ENCODE assay signal across 1 cellular context in the genomic region with DNA sequence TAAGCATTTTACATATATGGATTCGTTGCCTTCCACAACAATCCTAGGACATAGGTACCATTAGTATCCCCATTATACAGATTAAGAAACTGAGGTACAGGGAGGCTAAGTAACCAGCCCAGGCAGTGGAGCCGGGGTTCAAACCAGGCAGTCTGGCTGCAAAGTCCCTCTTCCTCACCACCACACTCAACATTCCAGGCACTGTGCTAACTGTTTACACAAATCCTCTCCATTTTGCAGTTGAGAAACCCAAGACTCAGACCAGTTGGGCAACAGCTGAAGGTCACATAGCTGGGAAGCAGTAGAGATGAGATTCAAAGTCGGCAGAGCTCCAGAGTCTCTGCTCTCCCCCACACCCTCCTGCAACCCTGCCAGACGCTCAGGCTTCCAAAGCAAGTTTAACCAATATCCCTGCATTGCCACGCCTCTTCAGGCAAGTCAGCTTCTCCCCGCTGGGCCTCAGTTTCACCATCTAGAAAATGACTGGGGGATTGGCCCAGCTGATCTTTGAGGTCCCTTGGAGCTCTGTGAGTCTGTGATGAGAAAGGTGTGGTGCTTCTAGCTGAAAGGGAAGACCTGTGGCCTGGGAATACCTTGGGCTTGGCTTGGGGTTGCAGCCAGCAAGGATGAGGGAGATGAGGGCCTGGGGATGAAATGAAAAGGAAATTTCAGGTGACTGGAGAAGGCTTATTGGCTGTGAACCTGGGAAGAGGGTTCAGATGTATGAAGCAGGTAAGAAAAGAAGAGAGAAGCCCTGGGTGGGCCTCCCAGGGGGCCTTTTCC.
TF ChIP-seq lines count a peak whose summit lies in the region.

No MANE protein-coding gene starts in this region.

TF ChIP-seq in HepG2, 621 proteins besides CTCF, POLR2A, EP300 and RAD21 (continued from another document):
- TF ChIP-seq ZMAT3 (CRISPR knock-in tag; conservative IDR thresholded peaks at IDR 0.05): no peak; the same call in 1 of the 2 replicates
- TF ChIP-seq TEAD2 (CRISPR knock-in tag; IDR thresholded peaks at IDR 0.05): no peak
- no peak for TF ChIP-seq SMARCE1 (IDR thresholded peaks at IDR 0.05; ENCODE audit: borderline replicate concordance)
- no peak for TF ChIP-seq ARNT (IDR thresholded peaks at IDR 0.05)
- TF ChIP-seq, protein P1, sequence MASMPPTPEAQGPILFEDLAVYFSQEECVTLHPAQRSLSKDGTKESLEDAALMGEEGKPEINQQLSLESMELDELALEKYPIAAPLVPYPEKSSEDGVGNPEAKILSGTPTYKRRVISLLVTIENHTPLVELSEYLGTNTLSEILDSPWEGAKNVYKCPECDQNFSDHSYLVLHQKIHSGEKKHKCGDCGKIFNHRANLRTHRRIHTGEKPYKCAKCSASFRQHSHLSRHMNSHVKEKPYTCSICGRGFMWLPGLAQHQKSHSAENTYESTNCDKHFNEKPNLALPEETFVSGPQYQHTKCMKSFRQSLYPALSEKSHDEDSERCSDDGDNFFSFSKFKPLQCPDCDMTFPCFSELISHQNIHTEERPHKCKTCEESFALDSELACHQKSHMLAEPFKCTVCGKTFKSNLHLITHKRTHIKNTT (CRISPR knock-in tag; IDR thresholded peaks at IDR 0.05): no peak
- TF ChIP-seq TOE1 (CRISPR knock-in tag; IDR thresholded peaks at IDR 0.05): no peak
- peak; percentile 97 for TF ChIP-seq ZNF264 (CRISPR knock-in tag; IDR thresholded peaks at IDR 0.05)
- TF ChIP-seq SIX1 (CRISPR knock-in tag; IDR thresholded peaks at IDR 0.05; ENCODE audit: borderline replicate concordance): peak; percentile 94
- TF ChIP-seq E2F1 (CRISPR knock-in tag; IDR thresholded peaks at IDR 0.05): peak; percentile 34; the same call in 1 of the 2 replicates
- peak; percentile 68; the same call in 1 of the 2 replicates for TF ChIP-seq JUN (CRISPR knock-in tag; IDR thresholded peaks at IDR 0.05)
- no peak for TF ChIP-seq ZNF672 (CRISPR knock-in tag; IDR thresholded peaks at IDR 0.05)
- TF ChIP-seq NCOR1 (IDR thresholded peaks at IDR 0.05; ENCODE audit: borderline replicate concordance, low read length): peak; percentile 86; the same call in 1 of the 2 replicates
- TF ChIP-seq ZNF383 (CRISPR knock-in tag; IDR thresholded peaks at IDR 0.05; ENCODE audit: borderline replicate concordance): no peak
- peak; percentile 67; the same call in 1 of the 2 replicates for TF ChIP-seq ARNT2 (CRISPR knock-in tag; IDR thresholded peaks at IDR 0.05; ENCODE audit: low read depth)
- TF ChIP-seq, protein P2, sequence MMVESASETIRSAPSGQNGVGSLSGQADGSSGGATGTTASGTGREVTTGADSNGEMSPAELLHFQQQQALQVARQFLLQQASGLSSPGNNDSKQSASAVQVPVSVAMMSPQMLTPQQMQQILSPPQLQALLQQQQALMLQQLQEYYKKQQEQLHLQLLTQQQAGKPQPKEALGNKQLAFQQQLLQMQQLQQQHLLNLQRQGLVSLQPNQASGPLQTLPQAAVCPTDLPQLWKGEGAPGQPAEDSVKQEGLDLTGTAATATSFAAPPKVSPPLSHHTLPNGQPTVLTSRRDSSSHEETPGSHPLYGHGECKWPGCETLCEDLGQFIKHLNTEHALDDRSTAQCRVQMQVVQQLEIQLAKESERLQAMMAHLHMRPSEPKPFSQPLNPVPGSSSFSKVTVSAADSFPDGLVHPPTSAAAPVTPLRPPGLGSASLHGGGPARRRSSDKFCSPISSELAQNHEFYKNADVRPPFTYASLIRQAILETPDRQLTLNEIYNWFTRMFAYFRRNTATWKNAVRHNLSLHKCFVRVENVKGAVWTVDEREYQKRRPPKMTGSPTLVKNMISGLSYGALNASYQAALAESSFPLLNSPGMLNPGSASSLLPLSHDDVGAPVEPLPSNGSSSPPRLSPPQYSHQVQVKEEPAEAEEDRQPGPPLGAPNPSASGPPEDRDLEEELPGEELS (CRISPR knock-in tag; IDR thresholded peaks at IDR 0.05): peak; percentile 97
- no peak for TF ChIP-seq U2AF1 (optimal IDR thresholded peaks at IDR 0.05; ENCODE audit: low read depth, low read length)
- peak; percentile 84; the same call in 1 of the 2 replicates for TF ChIP-seq REPIN1 (CRISPR knock-in tag; IDR thresholded peaks at IDR 0.05; ENCODE audit: borderline replicate concordance, low read depth)
- no peak for TF ChIP-seq ZBTB8A (CRISPR knock-in tag; IDR thresholded peaks at IDR 0.05; ENCODE audit: borderline replicate concordance, low read depth)
- TF ChIP-seq PHF20 (CRISPR knock-in tag; IDR thresholded peaks at IDR 0.05): no peak
- TF ChIP-seq, protein P3, sequence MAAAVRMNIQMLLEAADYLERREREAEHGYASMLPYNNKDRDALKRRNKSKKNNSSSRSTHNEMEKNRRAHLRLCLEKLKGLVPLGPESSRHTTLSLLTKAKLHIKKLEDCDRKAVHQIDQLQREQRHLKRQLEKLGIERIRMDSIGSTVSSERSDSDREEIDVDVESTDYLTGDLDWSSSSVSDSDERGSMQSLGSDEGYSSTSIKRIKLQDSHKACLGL (CRISPR knock-in tag; IDR thresholded peaks at IDR 0.05): no peak
- TF ChIP-seq ZNF629 (CRISPR knock-in tag; conservative IDR thresholded peaks at IDR 0.05): peak; percentile 100
- TF ChIP-seq, protein P4, sequence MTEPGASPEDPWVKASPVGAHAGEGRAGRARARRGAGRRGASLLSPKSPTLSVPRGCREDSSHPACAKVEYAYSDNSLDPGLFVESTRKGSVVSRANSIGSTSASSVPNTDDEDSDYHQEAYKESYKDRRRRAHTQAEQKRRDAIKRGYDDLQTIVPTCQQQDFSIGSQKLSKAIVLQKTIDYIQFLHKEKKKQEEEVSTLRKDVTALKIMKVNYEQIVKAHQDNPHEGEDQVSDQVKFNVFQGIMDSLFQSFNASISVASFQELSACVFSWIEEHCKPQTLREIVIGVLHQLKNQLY (CRISPR knock-in tag; IDR thresholded peaks at IDR 0.05): peak; percentile 92
- peak; percentile 76; the same call in 1 of the 2 replicates for TF ChIP-seq ZNF704 (CRISPR knock-in tag; IDR thresholded peaks at IDR 0.05; ENCODE audit: borderline replicate concordance)
- no peak; the same call in 1 of the 2 replicates for TF ChIP-seq ZBTB4 (CRISPR knock-in tag; IDR thresholded peaks at IDR 0.05; ENCODE audit: borderline replicate concordance)
- peak; percentile 82; the same call in 1 of the 2 replicates for TF ChIP-seq TOPORS (CRISPR knock-in tag; IDR thresholded peaks at IDR 0.05)
- TF ChIP-seq, protein P5, sequence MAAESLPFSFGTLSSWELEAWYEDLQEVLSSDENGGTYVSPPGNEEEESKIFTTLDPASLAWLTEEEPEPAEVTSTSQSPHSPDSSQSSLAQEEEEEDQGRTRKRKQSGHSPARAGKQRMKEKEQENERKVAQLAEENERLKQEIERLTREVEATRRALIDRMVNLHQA (CRISPR knock-in tag; IDR thresholded peaks at IDR 0.05): no peak
- TF ChIP-seq KDM5A (IDR thresholded peaks at IDR 0.05; ENCODE audit: borderline replicate concordance, low read length): no peak
- no peak for TF ChIP-seq RBM22 (optimal IDR thresholded peaks at IDR 0.05; ENCODE audit: low read length)
- TF ChIP-seq ZC3H13 (CRISPR knock-in tag; IDR thresholded peaks at IDR 0.05): peak; percentile 71; the same call in 1 of the 2 replicates
- no peak for TF ChIP-seq E2F5 (CRISPR knock-in tag; conservative IDR thresholded peaks at IDR 0.05)
- TF ChIP-seq, protein P6, sequence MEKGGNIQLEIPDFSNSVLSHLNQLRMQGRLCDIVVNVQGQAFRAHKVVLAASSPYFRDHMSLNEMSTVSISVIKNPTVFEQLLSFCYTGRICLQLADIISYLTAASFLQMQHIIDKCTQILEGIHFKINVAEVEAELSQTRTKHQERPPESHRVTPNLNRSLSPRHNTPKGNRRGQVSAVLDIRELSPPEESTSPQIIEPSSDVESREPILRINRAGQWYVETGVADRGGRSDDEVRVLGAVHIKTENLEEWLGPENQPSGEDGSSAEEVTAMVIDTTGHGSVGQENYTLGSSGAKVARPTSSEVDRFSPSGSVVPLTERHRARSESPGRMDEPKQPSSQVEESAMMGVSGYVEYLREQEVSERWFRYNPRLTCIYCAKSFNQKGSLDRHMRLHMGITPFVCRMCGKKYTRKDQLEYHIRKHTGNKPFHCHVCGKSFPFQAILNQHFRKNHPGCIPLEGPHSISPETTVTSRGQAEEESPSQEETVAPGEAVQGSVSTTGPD (CRISPR knock-in tag; IDR thresholded peaks at IDR 0.05): peak; percentile 93
- TF ChIP-seq, protein P7, sequence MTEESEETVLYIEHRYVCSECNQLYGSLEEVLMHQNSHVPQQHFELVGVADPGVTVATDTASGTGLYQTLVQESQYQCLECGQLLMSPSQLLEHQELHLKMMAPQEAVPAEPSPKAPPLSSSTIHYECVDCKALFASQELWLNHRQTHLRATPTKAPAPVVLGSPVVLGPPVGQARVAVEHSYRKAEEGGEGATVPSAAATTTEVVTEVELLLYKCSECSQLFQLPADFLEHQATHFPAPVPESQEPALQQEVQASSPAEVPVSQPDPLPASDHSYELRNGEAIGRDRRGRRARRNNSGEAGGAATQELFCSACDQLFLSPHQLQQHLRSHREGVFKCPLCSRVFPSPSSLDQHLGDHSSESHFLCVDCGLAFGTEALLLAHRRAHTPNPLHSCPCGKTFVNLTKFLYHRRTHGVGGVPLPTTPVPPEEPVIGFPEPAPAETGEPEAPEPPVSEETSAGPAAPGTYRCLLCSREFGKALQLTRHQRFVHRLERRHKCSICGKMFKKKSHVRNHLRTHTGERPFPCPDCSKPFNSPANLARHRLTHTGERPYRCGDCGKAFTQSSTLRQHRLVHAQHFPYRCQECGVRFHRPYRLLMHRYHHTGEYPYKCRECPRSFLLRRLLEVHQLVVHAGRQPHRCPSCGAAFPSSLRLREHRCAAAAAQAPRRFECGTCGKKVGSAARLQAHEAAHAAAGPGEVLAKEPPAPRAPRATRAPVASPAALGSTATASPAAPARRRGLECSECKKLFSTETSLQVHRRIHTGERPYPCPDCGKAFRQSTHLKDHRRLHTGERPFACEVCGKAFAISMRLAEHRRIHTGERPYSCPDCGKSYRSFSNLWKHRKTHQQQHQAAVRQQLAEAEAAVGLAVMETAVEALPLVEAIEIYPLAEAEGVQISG (CRISPR knock-in tag; IDR thresholded peaks at IDR 0.05): peak; percentile 88
- no peak for TF ChIP-seq SP2 (CRISPR knock-in tag; IDR thresholded peaks at IDR 0.05)
- 0 out of 2 replicates have a peak, but pooled peaks have one; percentile 59 for TF ChIP-seq GPN1 (CRISPR knock-in tag; IDR thresholded peaks at IDR 0.05; ENCODE audit: borderline replicate concordance)
- TF ChIP-seq KAT2B (IDR thresholded peaks at IDR 0.05; ENCODE audit: borderline replicate concordance, low read depth, low read length): no peak
- TF ChIP-seq KLF15 (CRISPR knock-in tag; IDR thresholded peaks at IDR 0.05; ENCODE audit: borderline replicate concordance): 0 out of 2 replicates have a peak, but pooled peaks have one; percentile 17
TF ChIP-seq in HepG2: peak in this region for 332.
